In genomic region chr6:84442241-84442640, GRCh38 we compare ENCODE assay signal across 18 cellular contexts.
DNase-seq lines count a peak whose midpoint lies in the region; TF ChIP-seq lines count a peak whose summit lies in the region.
"Had no signal": no experiment of that assay in that cellular context is flagged by ENCODE, and none has a peak within 500 bp of the region (broad histone marks: within the 10 kb centered on the region; RNA-seq: fewer than 3 reads in every experiment).

No MANE protein-coding gene starts in this region.

- H3K79me2 ChIP-seq in GM23248 (ENCODE audit: insufficient read depth): no peaks in the 10 kb centered on the region

- H3K4me3 ChIP-seq in GM23248: no peak overlapping the region
- no peak overlapping the region for H3K4me3 ChIP-seq in fibroblast of mammary gland (ENCODE audit: control insufficient read depth, low read depth, low read length)
- no peak overlapping the region for H3K4me3 ChIP-seq in foreskin fibroblast (ENCODE audit: low read depth in 1 of 2, low read length in 2 of 2)
- H3K4me3 ChIP-seq: A549, GM23338 had no signal

- H3K27me3 ChIP-seq in GM23248 (replicated peaks; ENCODE audit: insufficient read depth): no peaks in the 10 kb centered on the region; the same call in 1 of the 2 replicates

- intact Hi-C loops in posterior vena cava (cut with DNase I): no loop called here

- DNase-seq in GM23248 (peak; percentile 7), fibroblast of mammary gland (ENCODE audit: low read depth) (peak; percentile 82), foreskin fibroblast (peak; percentile 35 to 61), posterior vena cava (ENCODE audit: low spot score) (peak; percentile 57), middle frontal gyrus (ENCODE audit: extremely low spot score, low spot score) (no peak), CD1c-positive myeloid dendritic cell (ENCODE audit: extremely low spot score) (no peak), HPDE6-E6E7 (ENCODE audit: extremely low spot score) (no peak)
- DNase-seq: 8988T; ACHN; C1 segment of cervical spinal cord; Caco-2; CD4-positive, CD25-positive, alpha-beta regulatory T cell; CD8-positive, alpha-beta T cell; DMS153; DND-41; H9 had no signal

- no peaks in the 10 kb centered on the region for H3K9me2 ChIP-seq in GM23248 (ENCODE audit: insufficient read depth)

- H3K9ac ChIP-seq in GM23248: no peak overlapping the region

- no peaks in the 10 kb centered on the region for H3K4me1 ChIP-seq in GM23248 (ENCODE audit: insufficient read depth)
- H3K4me1 ChIP-seq: A549, Caco-2 had no signal

- H3K27ac ChIP-seq in GM23248: no peak overlapping the region
- H3K27ac ChIP-seq: A549 had no signal

- H2AFZ ChIP-seq in GM23248: no peak overlapping the region
- H2AFZ ChIP-seq: GM23338 had no signal

- in situ Hi-C loops in GM23248 (cut with MboI): no loop called here

- WGBS in GM23248 (ENCODE audit: low coverage in 1 of 2, low lambda C conversion rate in 2 of 2, missing lambda C conversion rate in 2 of 2), 2 experiments: 11 to 14% methylated on average over 3 of the region's 3 CpGs

- no peaks in the 10 kb centered on the region for H4K20me1 ChIP-seq in GM23248 (ENCODE audit: insufficient read depth)

- H3F3A ChIP-seq in GM23248 (ENCODE audit: insufficient read depth): no peaks in the 10 kb centered on the region

- no peaks in the 10 kb centered on the region for H3K9me3 ChIP-seq in GM23248 (ENCODE audit: low read depth)
- H3K9me3 ChIP-seq: A549, Caco-2 had no signal

- no peaks in the 10 kb centered on the region for H3K36me3 ChIP-seq in GM23248 (ENCODE audit: low read depth)

- no peak overlapping the region for H3K4me2 ChIP-seq in GM23248 (ENCODE audit: unreplicated experiment)
- H3K4me2 ChIP-seq: A549, GM23338 had no signal

- TF ChIP-seq CTCF in fibroblast of mammary gland (conservative IDR thresholded peaks at IDR 0.05; ENCODE audit: control insufficient read depth, insufficient read depth, low read depth, low read length): no peak
- no peak for TF ChIP-seq CTCF in foreskin fibroblast (IDR thresholded peaks at IDR 0.05; ENCODE audit: low read depth, low read length)

Comparison
In these comparisons a context has a peak if more than half of its experiments do, and no peak if none do; other contexts are left out.
1. DNase-seq: peak in GM23248 (single experiment), fibroblast of mammary gland (single experiment), foreskin fibroblast (2 of 2) and posterior vena cava (single experiment); none in middle frontal gyrus (single experiment), CD1c-positive myeloid dendritic cell (single experiment) and HPDE6-E6E7 (single experiment).